In the genomic region with DNA sequence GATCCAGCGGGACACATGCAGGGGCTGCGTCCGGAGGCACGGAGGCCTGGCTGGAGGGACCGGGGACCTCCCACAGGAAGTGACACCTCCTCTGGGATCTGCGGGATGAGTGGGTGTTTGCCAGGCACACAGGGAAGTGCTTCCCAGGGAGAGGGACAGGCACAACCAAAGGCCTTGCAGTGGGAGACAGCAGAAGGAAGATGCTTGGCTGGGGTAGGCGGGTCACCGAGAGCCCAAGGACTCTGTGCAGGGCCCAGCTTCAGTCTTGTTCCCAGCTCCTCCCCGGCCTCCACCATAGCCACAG, we compare ENCODE assay signal across 8 cellular contexts. TPM values are rescaled to one million over a fixed set of nuclear protein-coding genes. Genes with fewer than 3 reads are reported as not detected.
"Had no signal": no experiment of that assay in that cellular context is flagged by ENCODE, and none has a peak within 500 bp of the region (broad histone marks: within the 10 kb centered on the region; RNA-seq: fewer than 3 reads in every experiment).

No MANE protein-coding gene starts in this region.

RNA-seq across cellular contexts. Expression of a gene that starts 47.0 kb away (rescaled TPM):
- total RNA-seq: activated CD4-positive, alpha-beta memory T cell treated with anti-CD3 and anti-CD28 coated beads, Interleukin-2, amount 10 ng/mL, durations not matched to agents 7 days and 5 days; activated CD4-positive, alpha-beta T cell treated with anti-CD3 and anti-CD28 coated beads for 36 hours; activated CD8-positive, alpha-beta memory T cell treated with anti-CD3 and anti-CD28 coated beads for 36 hours; activated naive CD8-positive, alpha-beta T cell treated with anti-CD3 and anti-CD28 coated beads for 36 hours; activated T-cell treated with anti-CD3 and anti-CD28 coated beads, Interleukin-2, amount 50 U/mL, for 72 hours; activated T-helper 2 cell treated with anti-CD3 and anti-CD28 coated beads, Interferon-gamma antibody, Interleukin-2, Interleukin-4, amounts not matched to agents 10 μg/mL and 5 μg/mL and 100 μg/mL, durations not matched to agents 14 hours and 24 hours and 36 hours; SJSA1; T-helper 1 cell treated with Interleukin-12 subunit alpha and Interleukin-12 subunit beta and Interleukin-4 antibody, amounts not matched to agents 30 ng/mL and 1 ng/mL, for 36 hours had no signal
